Comparison of ENCODE assay signal across 13 cellular contexts in genomic region chr16:30778549-30779244, GRCh38. TPM values are rescaled to one million over a fixed set of nuclear protein-coding genes. Genes with fewer than 3 reads are reported as not detected.
DNase-seq lines count a peak whose midpoint lies in the region; ATAC-seq and TF ChIP-seq lines count a peak whose summit lies in the region.
"Had no signal": no experiment of that assay in that cellular context is flagged by ENCODE, and none has a peak within 500 bp of the region (broad histone marks: within the 10 kb centered on the region; RNA-seq: fewer than 3 reads in every experiment).

No MANE protein-coding gene starts in this region.

- no peak overlapping the region for H3K4me2 ChIP-seq in GM23248 (ENCODE audit: unreplicated experiment)
- H3K4me2 ChIP-seq: SK-N-SH had no signal

- no peak overlapping the region for H3K27ac ChIP-seq in GM23248
- H3K27ac ChIP-seq: testis had no signal

- BruUV-seq in Calu3 (replicated peaks; lab: Mats Ljungman, UMichigan) = no TSS peak

- H3K27me3 Mint-ChIP-seq in Calu3 (ENCODE audit: unreplicated experiment) (no peaks in the 10 kb centered on the region), T-helper 17 cell (peaks cover 9% of the 10 kb centered on the region)

- H3K4me1 ChIP-seq in GM23248 (ENCODE audit: insufficient read depth) = peaks cover 12% of the 10 kb centered on the region; the same call in 1 of the 2 replicates

- H3K9ac ChIP-seq in GM23248 = no peak overlapping the region
- H3K9ac ChIP-seq: SK-N-SH had no signal

- no peaks in the 10 kb centered on the region for H3K36me3 ChIP-seq in GM23248 (ENCODE audit: low read depth)

- WGBS in GM23248 (ENCODE audit: low coverage in 1 of 2, low lambda C conversion rate in 2 of 2, missing lambda C conversion rate in 2 of 2), 2 experiments = 78 to 80% methylated on average over 14 of the region's 14 CpGs

- no peak overlapping the region for H2AFZ ChIP-seq in GM23248

- H4K20me1 ChIP-seq in GM23248 (ENCODE audit: insufficient read depth) = no peaks in the 10 kb centered on the region

- ATAC-seq in T-helper 17 cell = no peak

- in situ Hi-C loops in GM23248 (cut with MboI) = no loop called here

- H3K79me2 ChIP-seq in GM23248 (ENCODE audit: insufficient read depth) = 0 out of 2 replicates have a peak, but pooled peaks cover 8% of the 10 kb centered on the region

- TF ChIP-seq CTCF in Calu3 (IDR thresholded peaks at IDR 0.05; ENCODE audit: unreplicated experiment) = no peak

- no peaks in the 10 kb centered on the region for H3K27me3 ChIP-seq in GM23248 (replicated peaks; ENCODE audit: insufficient read depth)
- H3K27me3 ChIP-seq: adrenal gland, testis had no signal

- H3K9me3 ChIP-seq in T-helper 17 cell (ENCODE audit: control insufficient read depth, low read length, poor library complexity, severe bottlenecking) (no peaks in the 10 kb centered on the region), GM23248 (ENCODE audit: low read depth) (no peaks in the 10 kb centered on the region)
- H3K9me3 ChIP-seq: adrenal gland, HAP-1, SK-N-SH, testis had no signal

- H3K9me2 ChIP-seq in GM23248 (ENCODE audit: insufficient read depth) = no peaks in the 10 kb centered on the region
- H3K9me2 ChIP-seq: SK-N-SH had no signal

- no peak overlapping the region for H3K4me3 Mint-ChIP-seq in Calu3 (ENCODE audit: low read depth, unreplicated experiment)
- H3K4me3 Mint-ChIP-seq in T-helper 17 cell = no peak overlapping the region

- no peaks in the 10 kb centered on the region for H3K9me3 Mint-ChIP-seq in Calu3 (ENCODE audit: low read depth, unreplicated experiment)

- intact Hi-C loops in Calu3 (cut with micrococcal nuclease; ENCODE audit: unreplicated experiment) = no loop called here

- peaks cover 20% of the 10 kb centered on the region for H3K4me1 Mint-ChIP-seq in Calu3 (ENCODE audit: low read depth, unreplicated experiment)
- H3K4me1 Mint-ChIP-seq in T-helper 17 cell = peaks cover 13% of the 10 kb centered on the region

- H3K36me3 Mint-ChIP-seq in Calu3 (ENCODE audit: insufficient read depth, unreplicated experiment) = peaks cover 84% of the 10 kb centered on the region
- H3K36me3 Mint-ChIP-seq in T-helper 17 cell (ENCODE audit: low read depth) = peaks cover 3% of the 10 kb centered on the region

- DNase-seq in Calu3 = no peak
- DNase-seq in T-helper 17 cell = no peak
- DNase-seq in left kidney (ENCODE audit: low read depth, low spot score) = peak; percentile 80
- no peak for DNase-seq in GM23248
- DNase-seq in activated CD8-positive, alpha-beta memory T cell treated with anti-CD3 and anti-CD28 coated beads, Interleukin-2, amount 50 U/mL, for 48 hours = no peak
- DNase-seq in SIG-M5 treated with dmso at 0.1 percent for 504 hours (lab: John Stamatoyannopoulos, UW; ENCODE audit: unreplicated experiment) = no peak
- DNase-seq: kidney; nucleus accumbens; SK-N-SH; stimulated activated CD4-positive, alpha-beta T cell treated with anti-CD3 and anti-CD28 coated beads, Interleukin-4, amount 100 ng/mL, for 4 hours; testis had no signal

- CTCF ChIA-PET in Calu3 (lab: Charles Lee) = no interaction called here

- H3K4me3 ChIP-seq in GM23248 = no peak overlapping the region
- H3K4me3 ChIP-seq: adrenal gland, HAP-1, testis had no signal

- H3K27ac Mint-ChIP-seq in Calu3 (ENCODE audit: unreplicated experiment) = peak overlapping the region; percentile 35
- peak overlapping the region; percentile 68 for H3K27ac Mint-ChIP-seq in T-helper 17 cell

- peaks cover 14% of the 10 kb centered on the region; the same call in 1 of the 2 replicates for H3F3A ChIP-seq in GM23248 (ENCODE audit: insufficient read depth)

RNA-seq across cellular contexts. Expression of gene ZNF629, which starts 8.3 kb away (rescaled TPM):
- 29.9 and 32.6 TPM in 2 replicates for total RNA-seq in Calu3 (2022)
- total RNA-seq in T-helper 17 cell = 1 to 10 TPM; 1.4 to 1.5 TPM
- total RNA-seq in GM23248 (2014; rRNA removed; shearing (Covaris generic)) = 12.2 and 19.3 TPM in 2 replicates
- polyA plus RNA-seq in GM23248 (2016; fragmentation: Nextera tagmentation; extraction: Ambion mirVana) = 4.8 and 5.0 TPM in 2 replicates

RNA-seq across cellular contexts. Expression of gene RNF40, which starts 16.6 kb away (rescaled TPM):
- total RNA-seq in Calu3 (2022) (130 and 136 TPM in 2 replicates), T-helper 17 cell (10 to 100 TPM; 57.8 to 64.5 TPM)
- total RNA-seq in GM23248 (2014; rRNA removed; shearing (Covaris generic)) = 97.9 and 99.0 TPM in 2 replicates
- polyA plus RNA-seq in GM23248 (2016; fragmentation: Nextera tagmentation; extraction: Ambion mirVana) = 71.2 and 71.5 TPM in 2 replicates

RNA-seq across cellular contexts. Expression of gene CFAP119, which starts 16.8 kb away (rescaled TPM):
- total RNA-seq in Calu3 (2022) = 13.7 and 13.8 TPM in 2 replicates
- 1 to 10 TPM; 1.1 to 2.0 TPM for total RNA-seq in T-helper 17 cell
- 0.89 and 2.7 TPM in 2 replicates for total RNA-seq in GM23248 (2014; rRNA removed; shearing (Covaris generic))
- 4.1 and 4.6 TPM in 2 replicates for polyA plus RNA-seq in GM23248 (2016; fragmentation: Nextera tagmentation; extraction: Ambion mirVana)

RNA-seq across cellular contexts. Expression of gene PHKG2, which starts 30.5 kb away (rescaled TPM):
- total RNA-seq in Calu3 (2022) (66.7 and 72.8 TPM in 2 replicates), T-helper 17 cell (10 to 100 TPM; 31.6 to 38.1 TPM)
- total RNA-seq in GM23248 (2014; rRNA removed; shearing (Covaris generic)) = 12.5 and 19.9 TPM in 2 replicates
- 15.7 and 17.0 TPM in 2 replicates for polyA plus RNA-seq in GM23248 (2016; fragmentation: Nextera tagmentation; extraction: Ambion mirVana)
